13 cellular contexts compared by ENCODE assay signal in genomic region chr17:65403616-65404015, GRCh38.
DNase-seq lines count a peak whose midpoint lies in the region; TF ChIP-seq lines count a peak whose summit lies in the region.
"Had no signal": no experiment of that assay in that cellular context is flagged by ENCODE, and none has a peak within 500 bp of the region (broad histone marks: within the 10 kb centered on the region; RNA-seq: fewer than 3 reads in every experiment).

No MANE protein-coding gene starts in this region.

- DNase-seq in Caco-2 (peak; percentile 13 to 41), endodermal cell (no peak), mesothelial cell of epicardium (ENCODE audit: low spot score in 2 of 2, unreplicated experiment in 2 of 2) (no peak), osteoblast (ENCODE audit: insufficient read length, low spot score, missing footprints) (peak; percentile 48), activated T-cell treated with anti-CD3 and anti-CD28 coated beads for 4 hours (no peak), 8988T (no peak), smooth muscle cell (lab: John Stamatoyannopoulos, UW; ENCODE audit: unreplicated experiment) (no peak)
- DNase-seq: AML-193; CD8-positive, alpha-beta memory T cell; DMS53; GM23248 had no signal

- H3K4me3 ChIP-seq in Caco-2 (ENCODE audit: low read depth, low read length) (no peak overlapping the region), endodermal cell (ENCODE audit: low read length) (no peak overlapping the region), osteoblast (ENCODE audit: insufficient read depth, low read length) (no peak overlapping the region), smooth muscle cell (no peak overlapping the region)
- H3K4me3 ChIP-seq: BLaER1, GM23248 had no signal

- H3K27ac Mint-ChIP-seq in Caco-2 (ENCODE audit: unreplicated experiment): peak overlapping the region; percentile 34
- no peak overlapping the region for H3K27ac Mint-ChIP-seq in endodermal cell
- H3K27ac Mint-ChIP-seq in mesothelial cell of epicardium: peak overlapping the region; percentile 97
- H3K27ac Mint-ChIP-seq: CD8-positive, alpha-beta memory T cell had no signal

- no peak overlapping the region for H2AFZ ChIP-seq in osteoblast (ENCODE audit: low read length)
- H2AFZ ChIP-seq in smooth muscle cell (ENCODE audit: low read depth): no peak overlapping the region
- H2AFZ ChIP-seq: GM23248 had no signal

- intact Hi-C loops in Caco-2 (cut with micrococcal nuclease; ENCODE audit: unreplicated experiment): loop anchor here (10.0 kb wide), 1 partner anchor 109 kb away; no protein-coding TSS in a partner anchor

- CTCF ChIA-PET in Caco-2 (lab: Charles Lee): no interaction called here

- H3K36me3 ChIP-seq in Caco-2 (ENCODE audit: control insufficient read depth, insufficient read depth, low read length) (no peaks in the 10 kb centered on the region), endodermal cell (ENCODE audit: control insufficient read depth, insufficient read depth, low read length) (no peaks in the 10 kb centered on the region), osteoblast (ENCODE audit: insufficient read depth, low read length) (no peaks in the 10 kb centered on the region), smooth muscle cell (ENCODE audit: low read depth) (no peaks in the 10 kb centered on the region)
- H3K36me3 ChIP-seq: BLaER1 had no signal

- POLR2A ChIA-PET in Caco-2 (lab: Charles Lee): no interaction called here

- no peaks in the 10 kb centered on the region for H4K20me1 ChIP-seq in osteoblast (ENCODE audit: insufficient read depth, low read length)
- H4K20me1 ChIP-seq in smooth muscle cell (ENCODE audit: low read depth): no peaks in the 10 kb centered on the region
- H4K20me1 ChIP-seq: BLaER1 had no signal

- H3K27me3 ChIP-seq in Caco-2 (replicated peaks; ENCODE audit: control insufficient read depth, insufficient read depth, low read length) (no peaks in the 10 kb centered on the region), endodermal cell (ENCODE audit: control insufficient read depth, insufficient read depth, low read length, poor library complexity, severe bottlenecking) (no peaks in the 10 kb centered on the region), osteoblast (ENCODE audit: insufficient read depth, low read length) (peaks cover 23% of the 10 kb centered on the region), smooth muscle cell (ENCODE audit: low read depth) (no peaks in the 10 kb centered on the region)
- H3K27me3 ChIP-seq: BLaER1 had no signal

- H3K9me3 Mint-ChIP-seq in Caco-2 (ENCODE audit: unreplicated experiment) (no peaks in the 10 kb centered on the region), endodermal cell (no peaks in the 10 kb centered on the region), mesothelial cell of epicardium (no peaks in the 10 kb centered on the region)
- H3K9me3 Mint-ChIP-seq: CD8-positive, alpha-beta memory T cell had no signal

- TF ChIP-seq CTCF in Caco-2 (IDR thresholded peaks at IDR 0.05; ENCODE audit: insufficient read depth in 1 of 2, low read depth in 1 of 2, low read length in 1 of 2, severe bottlenecking in 1 of 2, unreplicated experiment in 1 of 2) (no peak), endodermal cell (conservative IDR thresholded peaks at IDR 0.05) (no peak), mesothelial cell of epicardium (IDR thresholded peaks at IDR 0.05; ENCODE audit: unreplicated experiment) (no peak), osteoblast (IDR thresholded peaks at IDR 0.05; ENCODE audit: extremely low read depth, low read depth, low read length) (no peak), smooth muscle cell (IDR thresholded peaks at IDR 0.05; ENCODE audit: borderline replicate concordance, insufficient read depth, poor library complexity, severe bottlenecking) (no peak)

- 82% methylated on average over 4 of the region's 4 CpGs; no CpG with 5 or more reads in 1 of the 2 experiments for WGBS in endodermal cell (ENCODE audit: insufficient coverage in 1 of 2, insufficient read length in 1 of 2), 2 experiments
- 56% methylated on average over 4 of the region's 4 CpGs for WGBS in smooth muscle cell (ENCODE audit: low lambda C conversion rate)

- H3K9me3 ChIP-seq in Caco-2 (no peaks in the 10 kb centered on the region), endodermal cell (ENCODE audit: control insufficient read depth, low read length) (no peaks in the 10 kb centered on the region), osteoblast (ENCODE audit: low read depth, low read length) (no peaks in the 10 kb centered on the region), smooth muscle cell (replicated peaks; ENCODE audit: low read depth) (no peaks in the 10 kb centered on the region)
- H3K9me3 ChIP-seq: BLaER1 had no signal

- H3K27ac ChIP-seq in endodermal cell (ENCODE audit: low read depth, low read length) (peak overlapping the region; percentile 88), osteoblast (ENCODE audit: low read depth, low read length) (no peak overlapping the region), smooth muscle cell (ENCODE audit: low read depth) (no peak overlapping the region)
- H3K27ac ChIP-seq: 22Rv1, BLaER1, GM23248 had no signal

- H3K36me3 Mint-ChIP-seq in Caco-2 (ENCODE audit: insufficient read depth, unreplicated experiment) (no peaks in the 10 kb centered on the region), endodermal cell (ENCODE audit: low read depth) (no peaks in the 10 kb centered on the region), mesothelial cell of epicardium (no peaks in the 10 kb centered on the region)
- H3K36me3 Mint-ChIP-seq: CD8-positive, alpha-beta memory T cell had no signal

- peaks cover 2% of the 10 kb centered on the region for H3K27me3 Mint-ChIP-seq in Caco-2 (ENCODE audit: insufficient read depth, unreplicated experiment)
- peaks cover 2% of the 10 kb centered on the region for H3K27me3 Mint-ChIP-seq in endodermal cell (ENCODE audit: insufficient read depth)
- H3K27me3 Mint-ChIP-seq in mesothelial cell of epicardium (ENCODE audit: low read depth): no peaks in the 10 kb centered on the region

- H3K79me2 ChIP-seq in osteoblast (ENCODE audit: insufficient read depth, low read length): no peaks in the 10 kb centered on the region
- no peaks in the 10 kb centered on the region for H3K79me2 ChIP-seq in smooth muscle cell (ENCODE audit: low read depth)

- H3K4me1 Mint-ChIP-seq in Caco-2 (ENCODE audit: low read depth, unreplicated experiment) (peaks cover 6% of the 10 kb centered on the region), endodermal cell (peaks cover 6% of the 10 kb centered on the region), mesothelial cell of epicardium (peaks cover 43% of the 10 kb centered on the region)

- H3K4me2 ChIP-seq in osteoblast (ENCODE audit: insufficient read depth, low read length) (no peak overlapping the region), smooth muscle cell (no peak overlapping the region)
- H3K4me2 ChIP-seq: BLaER1 had no signal

- peaks cover 16% of the 10 kb centered on the region; the same call in 1 of the 2 replicates for H3K4me1 ChIP-seq in Caco-2
- H3K4me1 ChIP-seq in endodermal cell (ENCODE audit: control insufficient read depth, insufficient read depth, low read length): no peaks in the 10 kb centered on the region
- no peaks in the 10 kb centered on the region for H3K4me1 ChIP-seq in osteoblast (ENCODE audit: insufficient read depth, low read length)
- no peaks in the 10 kb centered on the region for H3K4me1 ChIP-seq in smooth muscle cell (ENCODE audit: low read depth)
- H3K4me1 ChIP-seq: BLaER1 had no signal

- H3K9ac ChIP-seq in endodermal cell (ENCODE audit: extremely low read depth, low read length, poor library complexity, severe bottlenecking): no peak overlapping the region
- H3K9ac ChIP-seq in smooth muscle cell (ENCODE audit: low read depth): no peak overlapping the region
- H3K9ac ChIP-seq: BLaER1, GM23248 had no signal

- BruUV-seq in Caco-2 (replicated peaks; lab: Mats Ljungman, UMichigan): no TSS peak

- H3F3A ChIP-seq in smooth muscle cell (ENCODE audit: low read depth): no peaks in the 10 kb centered on the region

- peak overlapping the region; percentile 13 for H3K4me3 Mint-ChIP-seq in Caco-2 (ENCODE audit: unreplicated experiment)
- H3K4me3 Mint-ChIP-seq in endodermal cell: no peak overlapping the region
- H3K4me3 Mint-ChIP-seq in mesothelial cell of epicardium: no peak overlapping the region
- H3K4me3 Mint-ChIP-seq: CD8-positive, alpha-beta memory T cell had no signal

Comparison
In these comparisons a context has a peak if more than half of its experiments do, and no peak if none do; other contexts are left out.
1. DNase-seq: peak in Caco-2 (2 of 2) and osteoblast (single experiment); none in endodermal cell (single experiment), mesothelial cell of epicardium (0 of 2), activated T-cell treated with anti-CD3 and anti-CD28 coated beads for 4 hours (single experiment), 8988T (single experiment) and smooth muscle cell (single experiment).